ENCODE assay signal across 7 cellular contexts in the genomic region with DNA sequence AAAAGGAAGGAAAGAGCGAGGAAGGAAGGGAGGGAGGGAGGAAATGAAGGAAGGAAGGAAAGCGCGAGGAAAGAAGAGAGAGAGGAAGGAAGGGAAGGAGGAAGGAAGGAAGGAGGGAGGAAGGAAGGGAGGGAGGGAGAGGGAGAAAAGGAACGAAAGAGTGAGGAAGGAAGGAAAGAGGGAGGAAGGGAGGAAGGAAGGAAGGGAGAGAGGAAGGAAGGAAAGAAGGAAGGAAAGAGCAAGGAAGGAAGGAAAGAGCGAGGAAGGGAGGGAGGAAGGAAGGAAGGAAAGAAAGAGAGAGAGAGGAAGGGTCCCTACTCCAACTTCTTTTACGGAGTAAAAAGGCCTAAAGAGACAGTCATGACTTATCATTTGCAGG. TPM values are rescaled to one million over a fixed set of nuclear protein-coding genes. Genes with fewer than 3 reads are reported as not detected.
DNase-seq lines count a peak whose midpoint lies in the region; ATAC-seq, FAIRE-seq and TF ChIP-seq lines count a peak whose summit lies in the region.

No MANE protein-coding gene starts in this region.

- TF ChIP-seq POLR2A in stomach (IDR thresholded peaks at IDR 0.05) = no peak

- DNase-seq in keratinocyte (ENCODE audit: low read depth, low spot score) = no peak
- no peak for DNase-seq in stomach
- DNase-seq in ureter (ENCODE audit: low spot score) = no peak
- DNase-seq in Ammon's horn (ENCODE audit: low spot score) = no peak

- H3K4me3 ChIP-seq in HUES6 (ENCODE audit: low read depth, low read length) (peak overlapping the region; percentile 72), keratinocyte (ENCODE audit: control insufficient read depth in 2 of 3, extremely low read depth in 1 of 3, insufficient read depth in 2 of 3, low read depth in 1 of 3, low read length in 3 of 3) (peak overlapping the region in 2 of 3 experiments; percentile 64 to 82), stomach (peak overlapping the region; percentile 54 to 74 (median 59))

- H3K27ac ChIP-seq in HUES6 (ENCODE audit: low read depth, low read length) = no peak overlapping the region
- peak overlapping the region; percentile 86 for H3K27ac ChIP-seq in angular gyrus (ENCODE audit: low read depth, low read length)
- peak overlapping the region; percentile 79 for H3K27ac ChIP-seq in keratinocyte (ENCODE audit: control insufficient read depth, insufficient read depth, low read length)
- H3K27ac ChIP-seq in stomach = peak overlapping the region; percentile 90 to 98 (median 92)

- H3K79me2 ChIP-seq in keratinocyte (ENCODE audit: control insufficient read depth, insufficient read depth, low read length) = peaks cover 9% of the 10 kb centered on the region

- 65 to 76% (median 71%) methylated on average over 6 of the region's 6 CpGs for WGBS in stomach, 5 donors

- no peak for TF ChIP-seq EP300 in stomach (IDR thresholded peaks at IDR 0.05)

- H2AFZ ChIP-seq in keratinocyte (ENCODE audit: control insufficient read depth, low read length) = peak overlapping the region; percentile 91

- H3K4me1 ChIP-seq in HUES6 (ENCODE audit: control insufficient read depth, insufficient read depth, low read length) (peaks cover 13% of the 10 kb centered on the region), keratinocyte (ENCODE audit: control insufficient read depth, extremely low read depth, insufficient read depth, low read length) (peaks cover 12% of the 10 kb centered on the region), stomach (peaks cover 10 to 76% (median 52%) of the 10 kb centered on the region in 4 donors)

- H3K9me3 ChIP-seq in HUES6 (ENCODE audit: control insufficient read depth, insufficient read depth, low read depth, low read length) (0 out of 2 replicates have a peak, but pooled peaks cover 6% of the 10 kb centered on the region), keratinocyte (ENCODE audit: control insufficient read depth, low read depth, low read length) (no peaks in the 10 kb centered on the region), stomach (no peaks in the 10 kb centered on the region)

- H3K36me3 ChIP-seq in HUES6 (ENCODE audit: control insufficient read depth, insufficient read depth, low read length) = no peaks in the 10 kb centered on the region
- no peaks in the 10 kb centered on the region for H3K36me3 ChIP-seq in keratinocyte (ENCODE audit: control insufficient read depth in 2 of 2, extremely low read depth in 1 of 2, insufficient read depth in 2 of 2, low read length in 2 of 2)
- H3K36me3 ChIP-seq in stomach = no peaks in the 10 kb centered on the region

- H3K27me3 ChIP-seq in HUES6 (ENCODE audit: control insufficient read depth, insufficient read depth, low read length) = peaks cover 14% of the 10 kb centered on the region
- H3K27me3 ChIP-seq in keratinocyte (ENCODE audit: control insufficient read depth, extremely low read depth, insufficient read depth, low read length) = no peaks in the 10 kb centered on the region
- no peaks in the 10 kb centered on the region for H3K27me3 ChIP-seq in stomach

- dilution Hi-C loops in keratinocyte (cut with MboI; ENCODE audit: extremely low pct_ligation_motif_present, low sequenced_read_pairs) = no loop called here

- peak overlapping the region; percentile 77 for H3K9ac ChIP-seq in HUES6 (ENCODE audit: low read length)
- H3K9ac ChIP-seq in keratinocyte (ENCODE audit: control insufficient read depth, extremely low read depth, insufficient read depth, low read length) = peak overlapping the region; percentile 74

- intact Hi-C loops in stomach (cut with DNase I; ENCODE audit: low total_unique reads) = no loop called here

- no peak for FAIRE-seq in keratinocyte (lab: Jason Lieb, UNC)

- no peaks in the 10 kb centered on the region for H3K9me1 ChIP-seq in keratinocyte (ENCODE audit: control insufficient read depth, extremely low read depth, insufficient read depth, low read length)

- H4K20me1 ChIP-seq in keratinocyte (ENCODE audit: control insufficient read depth, extremely low read depth, insufficient read depth, low read length) = no peaks in the 10 kb centered on the region

- TF ChIP-seq CTCF in keratinocyte (optimal IDR thresholded peaks at IDR 0.05 in 1 of 3, IDR thresholded peaks at IDR 0.05 in 1 of 3, conservative IDR thresholded peaks at IDR 0.05 in 1 of 3; ENCODE audit: extremely low read depth in 1 of 3, insufficient read depth in 2 of 3, low read length in 3 of 3) (no peak), stomach (IDR thresholded peaks at IDR 0.05) (no peak)

- H3K4me2 ChIP-seq in keratinocyte (ENCODE audit: control insufficient read depth, extremely low read depth, insufficient read depth, low read depth, low read length) = peak overlapping the region; percentile 88

- no peak for ATAC-seq in HG02610 (IDR thresholded peaks at IDR 0.05; ENCODE audit: unreplicated experiment)

RNA-seq across cellular contexts. Expression of a gene that starts 17.5 kb away (rescaled TPM):
- polyA plus RNA-seq in keratinocyte = 9.0 to 12.2 TPM (median 10.6 TPM) in 3 replicates
- polyA plus RNA-seq in keratinocyte (2011; ENCODE audit: low read depth) = 1.9 TPM
- 7.8 and 11.6 TPM in 2 replicates for polyA plus RNA-seq in keratinocyte (2011; cell fraction: cytosol; rRNA removed)
- polyA plus RNA-seq in keratinocyte (2011; cell fraction: nucleus; rRNA removed) = 11.4 and 12.4 TPM in 2 replicates
- 5.1 and 7.5 TPM in 2 replicates for polyA plus RNA-seq in keratinocyte (2012; ENCODE audit: low replicate concordance)
- 29.5 to 42.4 TPM (median 38.2 TPM) in 3 replicates for polyA minus RNA-seq in keratinocyte
- 28.0 TPM for polyA minus RNA-seq in keratinocyte (2011; cell fraction: cytosol; rRNA and poly(A)+ RNA removed)
- 26.3 and 37.5 TPM in 2 replicates for polyA minus RNA-seq in keratinocyte (2011; cell fraction: nucleus; rRNA and poly(A)+ RNA removed)
- total RNA-seq in stomach = 100 to 1,000 TPM in 2 of 5 donors, 10 to 100 TPM in 3; 38.8 to 327 (median 96.2) TPM
- 10 to 100 TPM; 11.2 to 26.1 (median 24.8) TPM for polyA plus RNA-seq in stomach
- total RNA-seq in ureter = 90.6 TPM
